In the genomic region with DNA sequence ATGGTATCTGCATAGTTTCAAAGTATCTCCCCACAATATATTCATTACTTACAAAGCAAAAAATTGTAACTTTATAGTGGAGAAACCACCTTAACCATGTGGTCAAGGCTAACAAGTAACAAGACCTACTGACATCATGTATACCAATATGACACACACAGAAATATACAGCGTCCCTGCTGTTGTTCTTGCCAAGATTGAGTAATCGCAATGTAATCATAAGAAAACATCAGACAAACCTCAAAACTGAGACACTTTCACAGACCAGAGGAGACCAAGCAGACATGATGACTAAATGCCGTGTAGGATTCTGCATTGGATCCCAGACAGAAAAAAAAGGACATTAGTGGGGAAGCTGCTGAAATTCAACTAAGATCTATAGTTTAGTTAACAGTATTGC, we compare ENCODE assay signal across 14 cellular contexts.
DNase-seq lines count a peak whose midpoint lies in the region; ATAC-seq, FAIRE-seq and TF ChIP-seq lines count a peak whose summit lies in the region.
"Had no signal": no experiment of that assay in that cellular context is flagged by ENCODE, and none has a peak within 500 bp of the region (broad histone marks: within the 10 kb centered on the region; RNA-seq: fewer than 3 reads in every experiment).

No MANE protein-coding gene starts in this region.

- TF ChIP-seq POLR2A in GM12892 (IDR thresholded peaks at IDR 0.05; ENCODE audit: low read depth, low read length), result no peak

- ATAC-seq in SK-N-SH treated with all-trans-retinoic acid at 6 μM for 48 hours, result peak; percentile 76
- ATAC-seq in GM21723 (IDR thresholded peaks at IDR 0.05; ENCODE audit: unreplicated experiment), result no peak
- ATAC-seq: upper lobe of right lung had no signal

- no peak for FAIRE-seq in GM12892 (lab: Jason Lieb, UNC)

- DNase-seq in A172 (ENCODE audit: low spot score), result peak; percentile 68
- DNase-seq in HCEC 1CT, result peak; percentile 94
- peak; percentile 82 for DNase-seq in fibroblast of the conjunctiva (ENCODE audit: low read depth)
- DNase-seq in NCI-H1105 treated with DMSO at 0.1 percent for 48 hours (lab: John Stamatoyannopoulos, UW), result no peak
- DNase-seq in GM12892 (ENCODE audit: insufficient read length), result no peak
- no peak for DNase-seq in COLO668 (lab: John Stamatoyannopoulos, UW; ENCODE audit: unreplicated experiment)
- DNase-seq: activated CD8-positive, alpha-beta memory T cell treated with anti-CD3 and anti-CD28 coated beads, Interleukin-2, amount 50 U/mL, for 48 hours; C1 segment of cervical spinal cord; NCI-H187 treated with DMSO at 0.1 percent for 48 hours; nucleus accumbens; SW 1271; upper lobe of right lung had no signal

TF ChIP-seq in SK-N-SH treated with all-trans-retinoic acid at 6 μM for 48 hours, 23 proteins besides CTCF, POLR2A, EP300 and RAD21:
- no peak for TF ChIP-seq TOX (CRISPR knock-in tag; IDR thresholded peaks at IDR 0.05; ENCODE audit: borderline replicate concordance)
- no peak for TF ChIP-seq ARNTL (CRISPR knock-in tag; IDR thresholded peaks at IDR 0.05; ENCODE audit: borderline replicate concordance, low read depth)
- TF ChIP-seq, protein P1, sequence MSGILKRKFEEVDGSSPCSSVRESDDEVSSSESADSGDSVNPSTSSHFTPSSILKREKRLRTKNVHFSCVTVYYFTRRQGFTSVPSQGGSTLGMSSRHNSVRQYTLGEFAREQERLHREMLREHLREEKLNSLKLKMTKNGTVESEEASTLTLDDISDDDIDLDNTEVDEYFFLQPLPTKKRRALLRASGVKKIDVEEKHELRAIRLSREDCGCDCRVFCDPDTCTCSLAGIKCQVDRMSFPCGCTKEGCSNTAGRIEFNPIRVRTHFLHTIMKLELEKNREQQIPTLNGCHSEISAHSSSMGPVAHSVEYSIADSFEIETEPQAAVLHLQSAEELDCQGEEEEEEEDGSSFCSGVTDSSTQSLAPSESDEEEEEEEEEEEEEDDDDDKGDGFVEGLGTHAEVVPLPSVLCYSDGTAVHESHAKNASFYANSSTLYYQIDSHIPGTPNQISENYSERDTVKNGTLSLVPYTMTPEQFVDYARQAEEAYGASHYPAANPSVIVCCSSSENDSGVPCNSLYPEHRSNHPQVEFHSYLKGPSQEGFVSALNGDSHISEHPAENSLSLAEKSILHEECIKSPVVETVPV (CRISPR knock-in tag; IDR thresholded peaks at IDR 0.05), result no peak
- TF ChIP-seq ZNF565 (CRISPR knock-in tag; conservative IDR thresholded peaks at IDR 0.05; ENCODE audit: low read depth), result no peak
- TF ChIP-seq TCF4 (CRISPR knock-in tag; IDR thresholded peaks at IDR 0.05; ENCODE audit: borderline replicate concordance), result no peak
- no peak for TF ChIP-seq CSDC2 (CRISPR knock-in tag; IDR thresholded peaks at IDR 0.05)
- TF ChIP-seq, protein P2, sequence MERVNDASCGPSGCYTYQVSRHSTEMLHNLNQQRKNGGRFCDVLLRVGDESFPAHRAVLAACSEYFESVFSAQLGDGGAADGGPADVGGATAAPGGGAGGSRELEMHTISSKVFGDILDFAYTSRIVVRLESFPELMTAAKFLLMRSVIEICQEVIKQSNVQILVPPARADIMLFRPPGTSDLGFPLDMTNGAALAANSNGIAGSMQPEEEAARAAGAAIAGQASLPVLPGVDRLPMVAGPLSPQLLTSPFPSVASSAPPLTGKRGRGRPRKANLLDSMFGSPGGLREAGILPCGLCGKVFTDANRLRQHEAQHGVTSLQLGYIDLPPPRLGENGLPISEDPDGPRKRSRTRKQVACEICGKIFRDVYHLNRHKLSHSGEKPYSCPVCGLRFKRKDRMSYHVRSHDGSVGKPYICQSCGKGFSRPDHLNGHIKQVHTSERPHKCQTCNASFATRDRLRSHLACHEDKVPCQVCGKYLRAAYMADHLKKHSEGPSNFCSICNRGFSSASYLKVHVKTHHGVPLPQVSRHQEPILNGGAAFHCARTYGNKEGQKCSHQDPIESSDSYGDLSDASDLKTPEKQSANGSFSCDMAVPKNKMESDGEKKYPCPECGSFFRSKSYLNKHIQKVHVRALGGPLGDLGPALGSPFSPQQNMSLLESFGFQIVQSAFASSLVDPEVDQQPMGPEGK (CRISPR knock-in tag; IDR thresholded peaks at IDR 0.05; ENCODE audit: borderline replicate concordance), result no peak
- no peak for TF ChIP-seq ZFP30 (CRISPR knock-in tag; IDR thresholded peaks at IDR 0.05)
- no peak for TF ChIP-seq PPARA (CRISPR knock-in tag; IDR thresholded peaks at IDR 0.05; ENCODE audit: borderline replicate concordance)
- TF ChIP-seq ZFP3 (CRISPR knock-in tag; IDR thresholded peaks at IDR 0.05), result no peak
- no peak for TF ChIP-seq ZNF70 (CRISPR knock-in tag; IDR thresholded peaks at IDR 0.05)
- TF ChIP-seq ZNF8 (CRISPR knock-in tag; IDR thresholded peaks at IDR 0.05), result no peak
- TF ChIP-seq, protein P3, sequence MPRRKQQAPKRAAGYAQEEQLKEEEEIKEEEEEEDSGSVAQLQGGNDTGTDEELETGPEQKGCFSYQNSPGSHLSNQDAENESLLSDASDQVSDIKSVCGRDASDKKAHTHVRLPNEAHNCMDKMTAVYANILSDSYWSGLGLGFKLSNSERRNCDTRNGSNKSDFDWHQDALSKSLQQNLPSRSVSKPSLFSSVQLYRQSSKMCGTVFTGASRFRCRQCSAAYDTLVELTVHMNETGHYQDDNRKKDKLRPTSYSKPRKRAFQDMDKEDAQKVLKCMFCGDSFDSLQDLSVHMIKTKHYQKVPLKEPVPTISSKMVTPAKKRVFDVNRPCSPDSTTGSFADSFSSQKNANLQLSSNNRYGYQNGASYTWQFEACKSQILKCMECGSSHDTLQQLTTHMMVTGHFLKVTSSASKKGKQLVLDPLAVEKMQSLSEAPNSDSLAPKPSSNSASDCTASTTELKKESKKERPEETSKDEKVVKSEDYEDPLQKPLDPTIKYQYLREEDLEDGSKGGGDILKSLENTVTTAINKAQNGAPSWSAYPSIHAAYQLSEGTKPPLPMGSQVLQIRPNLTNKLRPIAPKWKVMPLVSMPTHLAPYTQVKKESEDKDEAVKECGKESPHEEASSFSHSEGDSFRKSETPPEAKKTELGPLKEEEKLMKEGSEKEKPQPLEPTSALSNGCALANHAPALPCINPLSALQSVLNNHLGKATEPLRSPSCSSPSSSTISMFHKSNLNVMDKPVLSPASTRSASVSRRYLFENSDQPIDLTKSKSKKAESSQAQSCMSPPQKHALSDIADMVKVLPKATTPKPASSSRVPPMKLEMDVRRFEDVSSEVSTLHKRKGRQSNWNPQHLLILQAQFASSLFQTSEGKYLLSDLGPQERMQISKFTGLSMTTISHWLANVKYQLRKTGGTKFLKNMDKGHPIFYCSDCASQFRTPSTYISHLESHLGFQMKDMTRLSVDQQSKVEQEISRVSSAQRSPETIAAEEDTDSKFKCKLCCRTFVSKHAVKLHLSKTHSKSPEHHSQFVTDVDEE (CRISPR knock-in tag; IDR thresholded peaks at IDR 0.05), result no peak
- no peak for TF ChIP-seq ZC3H10 (CRISPR knock-in tag; IDR thresholded peaks at IDR 0.05)
TF ChIP-seq in SK-N-SH treated with all-trans-retinoic acid at 6 μM for 48 hours: peak in this region for 0.

Comparison
In these comparisons a context has a peak if more than half of its experiments do, and no peak if none do; other contexts are left out.
1. DNase-seq: peak in A172 (single experiment), HCEC 1CT (single experiment) and fibroblast of the conjunctiva (single experiment); none in NCI-H1105 treated with DMSO at 0.1 percent for 48 hours (single experiment), GM12892 (single experiment) and COLO668 (single experiment).